Comparison of ENCODE assay signal across 32 cellular contexts in genomic region chr4:169219440-169219839, GRCh38. TPM values are rescaled to one million over a fixed set of nuclear protein-coding genes. Genes with fewer than 3 reads are reported as not detected.
DNase-seq lines count a peak whose midpoint lies in the region; ATAC-seq, FAIRE-seq and TF ChIP-seq lines count a peak whose summit lies in the region.
"Had no signal": no experiment of that assay in that cellular context is flagged by ENCODE, and none has a peak within 500 bp of the region (broad histone marks: within the 10 kb centered on the region; RNA-seq: fewer than 3 reads in every experiment).

No MANE protein-coding gene starts in this region.

- H3K9me3 Mint-ChIP-seq in Calu3 (ENCODE audit: low read depth, unreplicated experiment) (no peaks in the 10 kb centered on the region), brain (peaks cover 4 to 12% (median 9%) of the 10 kb centered on the region in 5 experiments)
- H3K9me3 Mint-ChIP-seq: type B pancreatic cell had no signal

- no peak for TF ChIP-seq CTCF in Calu3 (IDR thresholded peaks at IDR 0.05; ENCODE audit: unreplicated experiment)
- TF ChIP-seq CTCF in brain (conservative IDR thresholded peaks at IDR 0.05), result no peak
- no peak for TF ChIP-seq CTCF in pancreas (IDR thresholded peaks at IDR 0.05)

- 31 to 40% methylated on average over 2 of the region's 2 CpGs for WGBS in pancreas, 2 donors
- WGBS in small intestine, 3 donors, result 84 to 89% (median 88%) methylated on average over 2 of the region's 2 CpGs

- H3K4me1 Mint-ChIP-seq in Calu3 (ENCODE audit: low read depth, unreplicated experiment) (peaks cover 33% of the 10 kb centered on the region), brain (peaks cover 30% of the 10 kb centered on the region)
- H3K4me1 Mint-ChIP-seq: stimulated activated effector memory CD8-positive, alpha-beta T cell treated with anti-CD3 and anti-CD28 coated beads, Interleukin-12 subunit alpha, Interleukin-12 subunit beta, amount 100 ng/mL, for 72 hours had no signal

- H3K36me3 ChIP-seq in pancreas (peaks cover 0 to under 1% (median 0%) of the 10 kb centered on the region in 3 donors), small intestine (ENCODE audit: control insufficient read depth in 2 of 2, insufficient read depth in 2 of 2, low read length in 2 of 2) (no peaks in the 10 kb centered on the region)
- H3K36me3 ChIP-seq: neutrophil, sigmoid colon had no signal

- FAIRE-seq in pancreas (lab: Jason Lieb, UNC) (no peak), small intestine (lab: Jason Lieb, UNC) (no peak)
- FAIRE-seq: colon had no signal

- peak in 3 of 4 donors; percentile 83 to 84 (median 83) for ATAC-seq in pancreas
- ATAC-seq: activated naive CD4-positive, alpha-beta T cell treated with anti-CD3 and anti-CD28 coated beads, Interleukin-2, amount 50 U/mL, for 72 hours; psoas muscle; Right ventricle myocardium inferior; stimulated activated effector memory CD8-positive, alpha-beta T cell treated with anti-CD3 and anti-CD28 coated beads, Interleukin-12 subunit alpha, Interleukin-12 subunit beta, amount 100 ng/mL, for 72 hours had no signal

- no peak overlapping the region for H3K27ac ChIP-seq in pancreas
- H3K27ac ChIP-seq in small intestine (ENCODE audit: low read depth in 1 of 2, low read length in 1 of 2), result no peak overlapping the region
- H3K27ac ChIP-seq: C4-2B, epithelial cell of prostate, GM23248, hepatocyte, neutrophil, psoas muscle, sigmoid colon had no signal

- intact Hi-C loops in Calu3 (cut with micrococcal nuclease; ENCODE audit: unreplicated experiment) (no loop called here), pancreas (cut with DNase I) (no loop called here)

- H3K27me3 Mint-ChIP-seq in Calu3 (ENCODE audit: unreplicated experiment) (no peaks in the 10 kb centered on the region), brain (no peaks in the 10 kb centered on the region)
- H3K27me3 Mint-ChIP-seq: IgD-negative memory B cell, type B pancreatic cell had no signal

- H3K27ac Mint-ChIP-seq in Calu3 (ENCODE audit: unreplicated experiment) (peak overlapping the region; percentile 33), brain (peak overlapping the region in 3 of 5 experiments; percentile 12 to 65 (median 33))
- H3K27ac Mint-ChIP-seq: activated naive CD4-positive, alpha-beta T cell treated with anti-CD3 and anti-CD28 coated beads, Interleukin-2, amount 50 U/mL, for 72 hours; stimulated activated effector memory CD8-positive, alpha-beta T cell treated with anti-CD3 and anti-CD28 coated beads, Interleukin-12 subunit alpha, Interleukin-12 subunit beta, amount 100 ng/mL, for 72 hours; type B pancreatic cell had no signal

- no peaks in the 10 kb centered on the region for H3K27me3 ChIP-seq in pancreas
- no peaks in the 10 kb centered on the region for H3K27me3 ChIP-seq in small intestine (ENCODE audit: control insufficient read depth in 2 of 2, insufficient read depth in 2 of 2, low read length in 2 of 2)
- H3K27me3 ChIP-seq: hepatocyte, neutrophil, sigmoid colon had no signal

- no TSS peak for BruUV-seq in Calu3 (replicated peaks; lab: Mats Ljungman, UMichigan)

- H3K4me3 ChIP-seq in pancreas (no peak overlapping the region), small intestine (ENCODE audit: low read depth in 1 of 2, low read length in 2 of 2) (no peak overlapping the region)
- H3K4me3 ChIP-seq: GM23248, hepatocyte, psoas muscle, sigmoid colon had no signal

- H3K4me1 ChIP-seq in pancreas (peaks cover 13 to 18% (median 17%) of the 10 kb centered on the region in 3 donors), small intestine (ENCODE audit: control insufficient read depth in 2 of 2, insufficient read depth in 1 of 2, low read depth in 1 of 2, low read length in 1 of 2) (peaks cover 3% of the 10 kb centered on the region in 2 donors)

- DNase-seq in DMS 273 (lab: John Stamatoyannopoulos, UW; ENCODE audit: unreplicated experiment), result peak; percentile 58
- DNase-seq in DMS 273 treated with DMSO at 0.1 percent for 48 hours (lab: John Stamatoyannopoulos, UW), result no peak
- no peak for DNase-seq in Calu3
- no peak for DNase-seq in pancreas
- DNase-seq in small intestine, result no peak
- no peak for DNase-seq in effector CD8-positive, alpha-beta T cell (lab: John Stamatoyannopoulos, UW)
- no peak for DNase-seq in KG1 (lab: John Stamatoyannopoulos, UW)
- DNase-seq: 8988T; activated CD4-positive, alpha-beta T cell treated with anti-CD3 and anti-CD28 coated beads for 4 hours; activated CD8-positive, alpha-beta memory T cell treated with anti-CD3 and anti-CD28 coated beads for 24 hours; activated effector memory CD4-positive, alpha-beta T cell treated with Interleukin-2 at 50 U/mL for 16 hours; activated T-cell treated with anti-CD3 and anti-CD28 coated beads for 4 hours; COR-L47; GM23248; kidney glomerular epithelial cell; NCI-H1092 treated with DMSO at 0.1 percent for 48 hours; NCI-H1694 treated with DMSO at 0.1 percent for 48 hours; NCI-H524 treated with DMSO at 0.1 percent for 48 hours; psoas muscle; sigmoid colon; stimulated activated CD4-positive, alpha-beta T cell treated with anti-CD3 and anti-CD28 coated beads, Interleukin-15, amount 100 ng/mL, for 24 hours had no signal

- H3K36me3 Mint-ChIP-seq in Calu3 (ENCODE audit: insufficient read depth, unreplicated experiment), result peaks cover 29% of the 10 kb centered on the region
- peaks cover 31% of the 10 kb centered on the region for H3K36me3 Mint-ChIP-seq in brain
- H3K36me3 Mint-ChIP-seq: activated naive CD4-positive, alpha-beta T cell treated with anti-CD3 and anti-CD28 coated beads, Interleukin-2, amount 50 U/mL, for 72 hours; IgD-negative memory B cell; stimulated activated effector memory CD8-positive, alpha-beta T cell treated with anti-CD3 and anti-CD28 coated beads, Interleukin-12 subunit alpha, Interleukin-12 subunit beta, amount 100 ng/mL, for 72 hours had no signal

- CTCF ChIA-PET in Calu3 (lab: Charles Lee), result no interaction called here

- H3K4me3 Mint-ChIP-seq in Calu3 (ENCODE audit: low read depth, unreplicated experiment), result no peak overlapping the region
- peak overlapping the region in 1 of 5 experiments; percentile 14 for H3K4me3 Mint-ChIP-seq in brain
- H3K4me3 Mint-ChIP-seq: stimulated activated effector memory CD8-positive, alpha-beta T cell treated with anti-CD3 and anti-CD28 coated beads, Interleukin-12 subunit alpha, Interleukin-12 subunit beta, amount 100 ng/mL, for 72 hours; type B pancreatic cell had no signal

- H3K9me3 ChIP-seq in pancreas (no peaks in the 10 kb centered on the region), small intestine (ENCODE audit: control insufficient read depth, low read depth) (no peaks in the 10 kb centered on the region)
- H3K9me3 ChIP-seq: neutrophil, sigmoid colon had no signal

RNA-seq across cellular contexts. Expression of gene SH3RF1, which starts 51.3 kb away (rescaled TPM):
- total RNA-seq in Calu3 (2022) (64.6 and 70.1 TPM in 2 replicates), pancreas (10 to 100 TPM; 10.2 to 30.6 (median 15.1) TPM)
- polyA plus RNA-seq in brain (ENCODE audit: insufficient read depth, low read depth, low replicate concordance) (7.1 TPM), pancreas (1 to 10 TPM; 4.0 to 5.6 TPM), small intestine (10 to 100 TPM; 10.7 to 12.2 (median 10.8) TPM)
